In the genomic region with DNA sequence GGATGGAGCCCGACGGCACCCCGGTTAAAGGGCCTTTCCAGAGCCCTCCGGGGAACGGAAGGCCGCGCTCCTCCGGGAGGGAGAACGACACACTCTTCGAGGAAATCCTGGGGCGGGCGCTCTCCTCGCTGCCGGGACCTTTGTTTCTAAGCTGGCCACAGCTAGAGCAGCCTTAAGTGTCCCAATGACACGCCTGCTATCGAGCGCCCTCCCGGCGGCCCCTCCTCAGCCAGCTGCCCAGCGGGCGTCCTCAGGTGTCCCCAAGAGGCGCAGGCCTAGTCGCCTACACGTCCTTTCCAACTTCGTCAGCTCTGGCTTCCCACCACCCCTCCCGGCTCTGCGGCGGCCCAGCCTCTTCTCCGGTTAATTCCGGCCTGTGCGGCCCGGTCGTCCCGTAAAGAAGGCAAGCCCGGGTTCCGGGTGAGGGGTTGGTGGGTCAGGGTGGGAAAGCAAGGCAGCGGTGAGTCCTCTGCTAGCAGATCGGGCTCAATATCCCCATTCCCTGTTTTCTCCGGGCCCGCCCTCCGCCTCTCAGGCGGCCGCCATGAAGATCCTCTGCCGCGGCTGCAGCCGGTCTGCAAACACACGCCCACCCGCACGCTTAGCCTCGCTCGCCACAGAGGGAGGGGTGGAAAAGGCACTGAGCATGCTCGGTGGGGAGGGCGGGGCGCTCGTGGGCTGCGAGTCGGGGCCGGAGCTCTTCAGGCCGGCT, we compare ENCODE assay signal across 1 cellular context.
TF ChIP-seq lines count a peak whose summit lies in the region.

No MANE protein-coding gene starts in this region.

TF ChIP-seq in K562, 482 proteins besides CTCF, POLR2A, EP300 and RAD21 (continued from another document and continues in another):
- TF ChIP-seq TCF7 (IDR thresholded peaks at IDR 0.05; ENCODE audit: borderline replicate concordance): no peak
- no peak for TF ChIP-seq MED1 (CRISPR knock-in tag; IDR thresholded peaks at IDR 0.05; ENCODE audit: borderline replicate concordance)
- TF ChIP-seq BRF2 (IDR thresholded peaks at IDR 0.05; ENCODE audit: borderline replicate concordance, insufficient read depth, insufficient read length): no peak
- TF ChIP-seq JUNB (CRISPR knock-in tag; conservative IDR thresholded peaks at IDR 0.05): no peak
- TF ChIP-seq KLF10 (CRISPR knock-in tag; IDR thresholded peaks at IDR 0.05): no peak
- TF ChIP-seq SMARCC2 (IDR thresholded peaks at IDR 0.05; ENCODE audit: low read depth): no peak
- no peak for TF ChIP-seq NCOA4 (IDR thresholded peaks at IDR 0.05; ENCODE audit: partially characterized antibody)
- TF ChIP-seq ZNF507 (tag; conservative IDR thresholded peaks at IDR 0.05): no peak
- TF ChIP-seq CREB5 (CRISPR knock-in tag; IDR thresholded peaks at IDR 0.05): no peak
- no peak for TF ChIP-seq SREBF1 (IDR thresholded peaks at IDR 0.05; ENCODE audit: borderline replicate concordance, low read depth, low read length)
- no peak for TF ChIP-seq STAG1 (CRISPR knock-in tag; IDR thresholded peaks at IDR 0.05; ENCODE audit: borderline replicate concordance)
- no peak for TF ChIP-seq ZNF778 (CRISPR knock-in tag; IDR thresholded peaks at IDR 0.05)
- no peak for TF ChIP-seq STAT5A (IDR thresholded peaks at IDR 0.05; ENCODE audit: borderline replicate concordance, low read length)
- TF ChIP-seq, protein P1, sequence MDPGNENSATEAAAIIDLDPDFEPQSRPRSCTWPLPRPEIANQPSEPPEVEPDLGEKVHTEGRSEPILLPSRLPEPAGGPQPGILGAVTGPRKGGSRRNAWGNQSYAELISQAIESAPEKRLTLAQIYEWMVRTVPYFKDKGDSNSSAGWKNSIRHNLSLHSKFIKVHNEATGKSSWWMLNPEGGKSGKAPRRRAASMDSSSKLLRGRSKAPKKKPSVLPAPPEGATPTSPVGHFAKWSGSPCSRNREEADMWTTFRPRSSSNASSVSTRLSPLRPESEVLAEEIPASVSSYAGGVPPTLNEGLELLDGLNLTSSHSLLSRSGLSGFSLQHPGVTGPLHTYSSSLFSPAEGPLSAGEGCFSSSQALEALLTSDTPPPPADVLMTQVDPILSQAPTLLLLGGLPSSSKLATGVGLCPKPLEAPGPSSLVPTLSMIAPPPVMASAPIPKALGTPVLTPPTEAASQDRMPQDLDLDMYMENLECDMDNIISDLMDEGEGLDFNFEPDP (CRISPR knock-in tag; IDR thresholded peaks at IDR 0.05): no peak
- TF ChIP-seq, protein P2, sequence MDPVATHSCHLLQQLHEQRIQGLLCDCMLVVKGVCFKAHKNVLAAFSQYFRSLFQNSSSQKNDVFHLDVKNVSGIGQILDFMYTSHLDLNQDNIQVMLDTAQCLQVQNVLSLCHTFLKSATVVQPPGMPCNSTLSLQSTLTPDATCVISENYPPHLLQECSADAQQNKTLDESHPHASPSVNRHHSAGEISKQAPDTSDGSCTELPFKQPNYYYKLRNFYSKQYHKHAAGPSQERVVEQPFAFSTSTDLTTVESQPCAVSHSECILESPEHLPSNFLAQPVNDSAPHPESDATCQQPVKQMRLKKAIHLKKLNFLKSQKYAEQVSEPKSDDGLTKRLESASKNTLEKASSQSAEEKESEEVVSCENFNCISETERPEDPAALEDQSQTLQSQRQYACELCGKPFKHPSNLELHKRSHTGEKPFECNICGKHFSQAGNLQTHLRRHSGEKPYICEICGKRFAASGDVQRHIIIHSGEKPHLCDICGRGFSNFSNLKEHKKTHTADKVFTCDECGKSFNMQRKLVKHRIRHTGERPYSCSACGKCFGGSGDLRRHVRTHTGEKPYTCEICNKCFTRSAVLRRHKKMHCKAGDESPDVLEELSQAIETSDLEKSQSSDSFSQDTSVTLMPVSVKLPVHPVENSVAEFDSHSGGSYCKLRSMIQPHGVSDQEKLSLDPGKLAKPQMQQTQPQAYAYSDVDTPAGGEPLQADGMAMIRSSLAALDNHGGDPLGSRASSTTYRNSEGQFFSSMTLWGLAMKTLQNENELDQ (CRISPR knock-in tag; IDR thresholded peaks at IDR 0.05; ENCODE audit: borderline replicate concordance): no peak
- TF ChIP-seq RAD51 (IDR thresholded peaks at IDR 0.05; ENCODE audit: borderline replicate concordance, low read depth): no peak
- TF ChIP-seq, protein P3, sequence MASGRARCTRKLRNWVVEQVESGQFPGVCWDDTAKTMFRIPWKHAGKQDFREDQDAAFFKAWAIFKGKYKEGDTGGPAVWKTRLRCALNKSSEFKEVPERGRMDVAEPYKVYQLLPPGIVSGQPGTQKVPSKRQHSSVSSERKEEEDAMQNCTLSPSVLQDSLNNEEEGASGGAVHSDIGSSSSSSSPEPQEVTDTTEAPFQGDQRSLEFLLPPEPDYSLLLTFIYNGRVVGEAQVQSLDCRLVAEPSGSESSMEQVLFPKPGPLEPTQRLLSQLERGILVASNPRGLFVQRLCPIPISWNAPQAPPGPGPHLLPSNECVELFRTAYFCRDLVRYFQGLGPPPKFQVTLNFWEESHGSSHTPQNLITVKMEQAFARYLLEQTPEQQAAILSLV (tag; IDR thresholded peaks at IDR 0.05): no peak
- TF ChIP-seq TAF7 (tag; IDR thresholded peaks at IDR 0.05): peak; percentile 76
- peak; percentile 4; the same call in 1 of the 2 replicates for TF ChIP-seq JUN (IDR thresholded peaks at IDR 0.05; ENCODE audit: borderline replicate concordance, low read depth, low read length)
- TF ChIP-seq JUN (CRISPR knock-in tag; IDR thresholded peaks at IDR 0.05; ENCODE audit: borderline replicate concordance): no peak
- TF ChIP-seq ELK3 (CRISPR knock-in tag; IDR thresholded peaks at IDR 0.05): no peak
- TF ChIP-seq HDAC3 (IDR thresholded peaks at IDR 0.05; ENCODE audit: borderline replicate concordance, partially characterized antibody): no peak
- TF ChIP-seq, protein P4, sequence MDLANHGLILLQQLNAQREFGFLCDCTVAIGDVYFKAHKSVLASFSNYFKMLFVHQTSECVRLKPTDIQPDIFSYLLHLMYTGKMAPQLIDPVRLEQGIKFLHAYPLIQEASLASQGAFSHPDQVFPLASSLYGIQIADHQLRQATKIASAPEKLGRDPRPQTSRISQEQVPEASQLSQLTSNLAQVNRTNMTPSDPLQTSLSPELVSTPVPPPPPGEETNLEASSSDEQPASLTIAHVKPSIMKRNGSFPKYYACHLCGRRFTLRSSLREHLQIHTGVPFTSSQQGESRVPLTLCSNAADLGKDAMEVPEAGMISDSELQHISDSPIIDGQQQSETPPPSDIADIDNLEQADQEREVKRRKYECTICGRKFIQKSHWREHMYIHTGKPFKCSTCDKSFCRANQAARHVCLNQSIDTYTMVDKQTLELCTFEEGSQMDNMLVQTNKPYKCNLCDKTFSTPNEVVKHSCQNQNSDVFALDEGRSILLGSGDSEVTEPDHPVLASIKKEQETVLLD (IDR thresholded peaks at IDR 0.05): no peak
- TF ChIP-seq SNIP1 (IDR thresholded peaks at IDR 0.05; ENCODE audit: low read depth): no peak
- TF ChIP-seq U2AF2 (optimal IDR thresholded peaks at IDR 0.05; ENCODE audit: low read depth, low read length): no peak
- TF ChIP-seq, protein P5, sequence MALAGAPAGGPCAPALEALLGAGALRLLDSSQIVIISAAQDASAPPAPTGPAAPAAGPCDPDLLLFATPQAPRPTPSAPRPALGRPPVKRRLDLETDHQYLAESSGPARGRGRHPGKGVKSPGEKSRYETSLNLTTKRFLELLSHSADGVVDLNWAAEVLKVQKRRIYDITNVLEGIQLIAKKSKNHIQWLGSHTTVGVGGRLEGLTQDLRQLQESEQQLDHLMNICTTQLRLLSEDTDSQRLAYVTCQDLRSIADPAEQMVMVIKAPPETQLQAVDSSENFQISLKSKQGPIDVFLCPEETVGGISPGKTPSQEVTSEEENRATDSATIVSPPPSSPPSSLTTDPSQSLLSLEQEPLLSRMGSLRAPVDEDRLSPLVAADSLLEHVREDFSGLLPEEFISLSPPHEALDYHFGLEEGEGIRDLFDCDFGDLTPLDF (CRISPR knock-in tag; IDR thresholded peaks at IDR 0.05): no peak
- TF ChIP-seq MXI1 (IDR thresholded peaks at IDR 0.05; ENCODE audit: low read depth, low read length): peak; percentile 60; the same call in 1 of the 2 replicates
- TF ChIP-seq ZFP30 (CRISPR knock-in tag; IDR thresholded peaks at IDR 0.05; ENCODE audit: borderline replicate concordance): no peak
- TF ChIP-seq, protein P6, sequence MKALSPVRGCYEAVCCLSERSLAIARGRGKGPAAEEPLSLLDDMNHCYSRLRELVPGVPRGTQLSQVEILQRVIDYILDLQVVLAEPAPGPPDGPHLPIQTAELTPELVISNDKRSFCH (CRISPR knock-in tag; IDR thresholded peaks at IDR 0.05): no peak
- TF ChIP-seq, protein P6 (tag; IDR thresholded peaks at IDR 0.05): no peak; the same call in 1 of the 2 replicates
- TF ChIP-seq ZNF232 (CRISPR knock-in tag; IDR thresholded peaks at IDR 0.05): no peak; the same call in 1 of the 2 replicates
- TF ChIP-seq CREB1 (IDR thresholded peaks at IDR 0.05): no peak
- peak; percentile 37; the same call in 1 of the 2 replicates for TF ChIP-seq CREB1 (CRISPR knock-in tag; IDR thresholded peaks at IDR 0.05)
- TF ChIP-seq ZNF586 (CRISPR knock-in tag; conservative IDR thresholded peaks at IDR 0.05): no peak
- no peak for TF ChIP-seq NR0B1 (IDR thresholded peaks at IDR 0.05; ENCODE audit: partially characterized antibody)
- no peak for TF ChIP-seq NR1H2 (CRISPR knock-in tag; IDR thresholded peaks at IDR 0.05)
- no peak for TF ChIP-seq ZNF75A (CRISPR knock-in tag; IDR thresholded peaks at IDR 0.05)
- TF ChIP-seq SNAPC5 (CRISPR knock-in tag; IDR thresholded peaks at IDR 0.05): no peak
- TF ChIP-seq NCOA6 (IDR thresholded peaks at IDR 0.05): no peak
- no peak for TF ChIP-seq HOMEZ (CRISPR knock-in tag; IDR thresholded peaks at IDR 0.05)
- 0 out of 2 replicates have a peak, but pooled peaks have one; percentile 26 for TF ChIP-seq ZNF830 (CRISPR knock-in tag; IDR thresholded peaks at IDR 0.05)
- TF ChIP-seq, protein P7, sequence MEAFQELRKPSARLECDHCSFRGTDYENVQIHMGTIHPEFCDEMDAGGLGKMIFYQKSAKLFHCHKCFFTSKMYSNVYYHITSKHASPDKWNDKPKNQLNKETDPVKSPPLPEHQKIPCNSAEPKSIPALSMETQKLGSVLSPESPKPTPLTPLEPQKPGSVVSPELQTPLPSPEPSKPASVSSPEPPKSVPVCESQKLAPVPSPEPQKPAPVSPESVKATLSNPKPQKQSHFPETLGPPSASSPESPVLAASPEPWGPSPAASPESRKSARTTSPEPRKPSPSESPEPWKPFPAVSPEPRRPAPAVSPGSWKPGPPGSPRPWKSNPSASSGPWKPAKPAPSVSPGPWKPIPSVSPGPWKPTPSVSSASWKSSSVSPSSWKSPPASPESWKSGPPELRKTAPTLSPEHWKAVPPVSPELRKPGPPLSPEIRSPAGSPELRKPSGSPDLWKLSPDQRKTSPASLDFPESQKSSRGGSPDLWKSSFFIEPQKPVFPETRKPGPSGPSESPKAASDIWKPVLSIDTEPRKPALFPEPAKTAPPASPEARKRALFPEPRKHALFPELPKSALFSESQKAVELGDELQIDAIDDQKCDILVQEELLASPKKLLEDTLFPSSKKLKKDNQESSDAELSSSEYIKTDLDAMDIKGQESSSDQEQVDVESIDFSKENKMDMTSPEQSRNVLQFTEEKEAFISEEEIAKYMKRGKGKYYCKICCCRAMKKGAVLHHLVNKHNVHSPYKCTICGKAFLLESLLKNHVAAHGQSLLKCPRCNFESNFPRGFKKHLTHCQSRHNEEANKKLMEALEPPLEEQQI (IDR thresholded peaks at IDR 0.05): no peak
